In genomic region chr15:63892794-63893441, GRCh38 we compare ENCODE assay signal across 8 cellular contexts. TPM values are rescaled to one million over a fixed set of nuclear protein-coding genes. Genes with fewer than 3 reads are reported as not detected.
DNase-seq lines count a peak whose midpoint lies in the region; TF ChIP-seq lines count a peak whose summit lies in the region.

No MANE protein-coding gene starts in this region.

- H3K9me3 ChIP-seq in BLaER1 treated with 17β-estradiol and CSF1 and Interleukin-3, amounts not matched to agents 10 nM and 100 nM (replicated peaks in 1 of 11) = peaks cover 0 to 12% (median 0%) of the 10 kb centered on the region in 11 experiments; a peak in 7 of 22 replicates
- H3K9me3 ChIP-seq in stomach (no peaks in the 10 kb centered on the region), mesenchymal stem cell (ENCODE audit: control insufficient read depth, low read length) (no peaks in the 10 kb centered on the region)

- H3K4me1 ChIP-seq in BLaER1 treated with 17β-estradiol and CSF1 and Interleukin-3, amounts not matched to agents 10 nM and 100 nM = peaks cover 66 to 86% (median 75%) of the 10 kb centered on the region in 10 experiments
- H3K4me1 ChIP-seq in stomach (peaks cover 5 to 63% (median 19%) of the 10 kb centered on the region in 4 donors), mesenchymal stem cell (ENCODE audit: control insufficient read depth, insufficient read depth, low read depth, low read length) (peaks cover 22% of the 10 kb centered on the region)

- H2BK5ac ChIP-seq in mesenchymal stem cell (ENCODE audit: low read depth, low read length, poor library complexity, severe bottlenecking) = no peak overlapping the region

- no peak overlapping the region for H3K18ac ChIP-seq in mesenchymal stem cell (ENCODE audit: low read depth in 1 of 2, low read length in 2 of 2)

- no peak overlapping the region for H2AK5ac ChIP-seq in mesenchymal stem cell (ENCODE audit: low read length, severe bottlenecking)

- H4K8ac ChIP-seq in mesenchymal stem cell (ENCODE audit: low read length) = no peak overlapping the region

- no peak for TF ChIP-seq POLR2A in stomach (IDR thresholded peaks at IDR 0.05)

- H2BK15ac ChIP-seq in mesenchymal stem cell (ENCODE audit: low read depth, poor library complexity, severe bottlenecking) = no peak overlapping the region

- H4K20me1 ChIP-seq in BLaER1 treated with 17β-estradiol and CSF1 and Interleukin-3, amounts not matched to agents 10 nM and 100 nM = peaks cover 0 to 13% (median 0%) of the 10 kb centered on the region in 11 experiments; a peak in 4 of 22 replicates

- TF ChIP-seq CTCF in stomach (IDR thresholded peaks at IDR 0.05) = no peak

- H2BK120ac ChIP-seq in mesenchymal stem cell (ENCODE audit: low read depth, low read length) = no peak overlapping the region

- no peak overlapping the region for H2BK12ac ChIP-seq in mesenchymal stem cell (ENCODE audit: low read length in 2 of 2)

- in situ Hi-C loops in KBM-7 (cut with MboI; ENCODE audit: low pct_unique_long_range_greater_than_20kb, low sequenced_read_pairs) = no loop called here

- no peak overlapping the region for H3K23ac ChIP-seq in mesenchymal stem cell (ENCODE audit: low read length in 2 of 2)

- H3K27ac ChIP-seq in BLaER1 treated with 17β-estradiol and CSF1 and Interleukin-3, amounts not matched to agents 10 nM and 100 nM = peak overlapping the region; percentile 14 to 77 (median 65); a peak in 20 of 22 replicates
- H3K27ac ChIP-seq in stomach (no peak overlapping the region), mesenchymal stem cell (ENCODE audit: low read length, poor library complexity, severe bottlenecking) (no peak overlapping the region)

- peak overlapping the region in 9 of 11 experiments; percentile 17 to 57 (median 36); a peak in 9 of 22 replicates for H3K9ac ChIP-seq in BLaER1 treated with 17β-estradiol and CSF1 and Interleukin-3, amounts not matched to agents 10 nM and 100 nM
- no peak overlapping the region for H3K9ac ChIP-seq in mesenchymal stem cell (ENCODE audit: low read length)

- H3K4me2 ChIP-seq in BLaER1 treated with 17β-estradiol and CSF1 and Interleukin-3, amounts not matched to agents 10 nM and 100 nM = peak overlapping the region; percentile 73 to 97 (median 89)
- H3K4me2 ChIP-seq in mesenchymal stem cell (ENCODE audit: low read length, poor library complexity, severe bottlenecking) = no peak overlapping the region

- H2AFZ ChIP-seq in mesenchymal stem cell (ENCODE audit: low read depth, low read length) = no peak overlapping the region

- peak; percentile 100 for DNase-seq in KBM-7
- peak; percentile 51 to 53 for DNase-seq in activated CD8-positive, alpha-beta memory T cell treated with anti-CD3 and anti-CD28 coated beads for 1 hour (ENCODE audit: extremely low read depth in 1 of 2, low read depth in 1 of 2)
- DNase-seq in mucosa of gallbladder (ENCODE audit: low spot score) = peak; percentile 56
- peak; percentile 53 for DNase-seq in stomach
- DNase-seq in NCI-H510A (lab: John Stamatoyannopoulos, UW) = no peak
- DNase-seq in dermis blood vessel endothelial cell = no peak
- no peak for DNase-seq in mesenchymal stem cell

- no peak overlapping the region for H3K4ac ChIP-seq in mesenchymal stem cell (ENCODE audit: low read depth in 1 of 2, low read length in 2 of 2)

- no peak overlapping the region for H3K14ac ChIP-seq in mesenchymal stem cell (ENCODE audit: low read length in 2 of 2)

- no peaks in the 10 kb centered on the region for H3K36me3 ChIP-seq in BLaER1 treated with 17β-estradiol and CSF1 and Interleukin-3, amounts not matched to agents 10 nM and 100 nM
- no peaks in the 10 kb centered on the region for H3K36me3 ChIP-seq in stomach
- no peaks in the 10 kb centered on the region for H3K36me3 ChIP-seq in mesenchymal stem cell (ENCODE audit: control insufficient read depth in 1 of 2, insufficient read depth in 2 of 2, low read depth in 1 of 2, low read length in 2 of 2)

- peak overlapping the region in 4 of 10 experiments; percentile 11 to 39 (median 22); a peak in 6 of 20 replicates for H3K4me3 ChIP-seq in BLaER1 treated with 17β-estradiol and CSF1 and Interleukin-3, amounts not matched to agents 10 nM and 100 nM
- H3K4me3 ChIP-seq in stomach = no peak overlapping the region
- H3K4me3 ChIP-seq in mesenchymal stem cell (ENCODE audit: insufficient read depth in 1 of 2, low read depth in 1 of 2, low read length in 2 of 2) = no peak overlapping the region

- intact Hi-C loops in stomach (cut with DNase I; ENCODE audit: low total_unique reads) = loop anchor here (5.0 to 10.0 kb wide), 2 partner anchors 146 to 172 kb away; no protein-coding TSS in a partner anchor

- H3K79me1 ChIP-seq in mesenchymal stem cell (replicated peaks; ENCODE audit: low read length, poor library complexity, severe bottlenecking) = no peaks in the 10 kb centered on the region

- TF ChIP-seq EP300 in stomach (IDR thresholded peaks at IDR 0.05) = no peak

- H4K91ac ChIP-seq in mesenchymal stem cell (ENCODE audit: low read length) = no peak overlapping the region

- WGBS in stomach, 5 donors = 58 to 81% (median 74%) methylated on average over 11 of the region's 11 CpGs
- 88% methylated on average over 11 of the region's 11 CpGs for WGBS in mesenchymal stem cell

- no peaks in the 10 kb centered on the region for H3K27me3 ChIP-seq in BLaER1 treated with 17β-estradiol and CSF1 and Interleukin-3, amounts not matched to agents 10 nM and 100 nM
- H3K27me3 ChIP-seq in stomach = no peaks in the 10 kb centered on the region
- no peaks in the 10 kb centered on the region for H3K27me3 ChIP-seq in mesenchymal stem cell (ENCODE audit: control insufficient read depth in 1 of 2, insufficient read depth in 1 of 2, low read length in 2 of 2)

RNA-seq across cellular contexts. Expression of gene HERC1, which starts 59.2 kb away (rescaled TPM):
- total RNA-seq in mucosa of gallbladder = 81.9 TPM
- 100 to 1,000 TPM in 4 of 5 donors, 10 to 100 TPM in 1; 36.5 to 649 (median 168) TPM for total RNA-seq in stomach
- 10 to 100 TPM; 14.3 to 20.0 (median 18.3) TPM for polyA plus RNA-seq in stomach
- 327 and 331 TPM in 2 replicates for total RNA-seq in dermis blood vessel endothelial cell
- polyA plus RNA-seq in mesenchymal stem cell (2013, experiment 1 of 2) = 10.2 TPM
- polyA plus RNA-seq in mesenchymal stem cell (2013, experiment 2 of 2) = 9.1 TPM

Comparison
In these comparisons a context has a peak if more than half of its experiments do, and no peak if none do; other contexts are left out.
1. H3K27ac ChIP-seq: peak in BLaER1 treated with 17β-estradiol and CSF1 and Interleukin-3, amounts not matched to agents 10 nM and 100 nM (11 of 11); none in stomach (0 of 5) and mesenchymal stem cell (single experiment).
2. DNase-seq: peak in KBM-7 (single experiment), activated CD8-positive, alpha-beta memory T cell treated with anti-CD3 and anti-CD28 coated beads for 1 hour (2 of 2), mucosa of gallbladder (single experiment) and stomach (single experiment); none in NCI-H510A (single experiment), dermis blood vessel endothelial cell (single experiment) and mesenchymal stem cell (single experiment).